17 cellular contexts compared by ENCODE assay signal in genomic region chr10:21603721-21604120, GRCh38.
"Had no signal": no experiment of that assay in that cellular context is flagged by ENCODE, and none has a peak within 500 bp of the region (broad histone marks: within the 10 kb centered on the region; RNA-seq: fewer than 3 reads in every experiment).

No MANE protein-coding gene starts in this region.

- H3K4me3 Mint-ChIP-seq: immature natural killer cell, naive B cell, nephron had no signal

- FAIRE-seq: keratinocyte, small intestine had no signal

- H3K4me3 ChIP-seq: coronary artery, esophagus muscularis mucosa, gastrocnemius medialis, left ventricle myocardium inferior, lower lobe of right lung had no signal

- H3K27me3 ChIP-seq: esophagus muscularis mucosa, gastrocnemius medialis, neutrophil had no signal

- H3K27ac ChIP-seq: coronary artery, epithelial cell of prostate, esophagus muscularis mucosa, gastrocnemius medialis, left ventricle myocardium inferior, lower lobe of right lung, neutrophil had no signal

- H3K4me1 Mint-ChIP-seq: nephron had no signal

- H3K4me1 ChIP-seq: gastrocnemius medialis had no signal

- H3K9me3 ChIP-seq: esophagus muscularis mucosa, gastrocnemius medialis, left ventricle myocardium inferior, lower lobe of right lung, neutrophil had no signal

- H3K27ac Mint-ChIP-seq: immature natural killer cell, nephron had no signal

- ATAC-seq: gastrocnemius medialis, lower lobe of right lung had no signal

- H3K9me3 Mint-ChIP-seq: immature natural killer cell had no signal

- H3K36me3 ChIP-seq: gastrocnemius medialis had no signal

- H3K27me3 Mint-ChIP-seq: naive B cell had no signal

- DNase-seq: effector CD8-positive, alpha-beta T cell; gastrocnemius medialis; immature natural killer cell; left ventricle myocardium inferior; lower lobe of right lung; mesenchymal stem cell; naive B cell; small intestine; stimulated activated CD4-positive, alpha-beta T cell treated with anti-CD3 and anti-CD28 coated beads, Interleukin-2, amount 100 ng/mL, for 48 hours; stimulated activated naive CD4-positive, alpha-beta T cell treated with Interleukin-2 at 50 U/mL for 16 hours; trophoblast cell had no signal
